In the genomic region with DNA sequence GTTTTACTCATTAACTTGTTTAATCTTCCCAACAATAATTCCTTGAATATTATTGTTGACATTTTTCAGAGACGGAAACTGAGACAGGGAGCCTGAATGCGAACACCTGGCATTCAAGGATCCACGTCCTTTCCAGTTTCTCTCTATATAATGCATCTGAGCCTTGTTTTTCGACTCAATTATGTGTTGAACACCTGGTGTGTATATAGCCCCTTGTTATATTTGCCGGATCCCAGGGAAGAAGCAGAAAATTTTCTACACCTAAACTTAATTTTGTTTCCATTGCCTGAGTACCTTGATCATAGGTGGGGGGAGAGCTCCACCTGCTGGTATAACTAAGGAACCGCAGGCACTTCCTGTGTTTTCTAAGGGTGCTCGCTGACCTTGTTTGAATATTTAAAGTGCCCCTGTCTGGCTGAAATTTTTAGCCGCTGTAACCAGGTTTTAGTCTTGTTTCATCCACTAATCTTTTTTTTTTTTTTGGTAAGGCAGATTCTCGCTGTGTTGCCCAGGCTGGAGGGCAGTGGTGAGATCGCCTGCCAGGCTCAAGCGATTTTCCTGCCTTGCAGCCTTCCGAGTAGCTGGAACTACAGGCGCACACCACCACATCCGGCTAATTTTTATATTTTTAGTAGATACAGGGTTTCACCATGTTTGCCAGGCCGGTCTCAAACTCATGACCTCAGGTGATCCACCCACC, we compare ENCODE assay signal across 8 cellular contexts. TPM values are rescaled to one million over a fixed set of nuclear protein-coding genes. Genes with fewer than 3 reads are reported as not detected.
DNase-seq lines count a peak whose midpoint lies in the region; ATAC-seq and TF ChIP-seq lines count a peak whose summit lies in the region.

No MANE protein-coding gene starts in this region.

- H3K79me2 ChIP-seq in SU-DHL-6 (ENCODE audit: insufficient read depth, low read length), result no peaks in the 10 kb centered on the region

- H3K36me3 ChIP-seq in SU-DHL-6 (ENCODE audit: low read length) (no peaks in the 10 kb centered on the region), cardiac muscle cell (no peaks in the 10 kb centered on the region), uterus (no peaks in the 10 kb centered on the region)

- POLR2A ChIA-PET in activated naive CD8-positive, alpha-beta T cell treated with anti-CD3 and anti-CD28 coated beads, Interleukin-2, amount 10 ng/mL, durations not matched to agents 7 days and 5 days (lab: Charles Lee), result interaction anchor here (0.7 to 0.8 kb wide), 4 partner anchors 209 to 1603 kb away, joined by 3 to 5 read pairs (median 3); no protein-coding TSS in a partner anchor

- peak; percentile 37 for ATAC-seq in activated naive CD8-positive, alpha-beta T cell treated with anti-CD3 and anti-CD28 coated beads, Interleukin-2, amount 10 ng/mL, durations not matched to agents 7 days and 5 days (ENCODE audit: low read depth)

- peak overlapping the region; percentile 64 for H3K27ac Mint-ChIP-seq in activated naive CD8-positive, alpha-beta T cell treated with anti-CD3 and anti-CD28 coated beads, Interleukin-2, amount 10 ng/mL, durations not matched to agents 7 days and 5 days

- H3K4me3 ChIP-seq in SU-DHL-6 (ENCODE audit: insufficient read depth, low read length, poor library complexity, severe bottlenecking), result peak overlapping the region; percentile 33
- no peak overlapping the region for H3K4me3 ChIP-seq in cardiac muscle cell
- H3K4me3 ChIP-seq in uterus, result no peak overlapping the region

- H3K4me3 Mint-ChIP-seq in activated naive CD8-positive, alpha-beta T cell treated with anti-CD3 and anti-CD28 coated beads, Interleukin-2, amount 10 ng/mL, durations not matched to agents 7 days and 5 days, result peak overlapping the region; percentile 28

- peaks cover 1% of the 10 kb centered on the region for H3K9me3 Mint-ChIP-seq in activated naive CD8-positive, alpha-beta T cell treated with anti-CD3 and anti-CD28 coated beads, Interleukin-2, amount 10 ng/mL, durations not matched to agents 7 days and 5 days

- H3K9me2 ChIP-seq in SU-DHL-6 (replicated peaks; ENCODE audit: insufficient read depth, low read length), result no peaks in the 10 kb centered on the region

- H3K27ac ChIP-seq in SU-DHL-6 (ENCODE audit: low read depth, low read length), result peak overlapping the region; percentile 57
- no peak overlapping the region for H3K27ac ChIP-seq in cardiac muscle cell
- H3K27ac ChIP-seq in uterus, result peak overlapping the region; percentile 28 to 40

- TF ChIP-seq CTCF in GM20000 (IDR thresholded peaks at IDR 0.05; ENCODE audit: extremely low read depth, missing control alignments) (peak; percentile 69), SU-DHL-6 (IDR thresholded peaks at IDR 0.05; ENCODE audit: insufficient read depth, low read length, poor library complexity, severe bottlenecking) (peak; percentile 76), cardiac muscle cell (IDR thresholded peaks at IDR 0.05; ENCODE audit: low read depth, low read length) (peak; percentile 90), uterus (IDR thresholded peaks at IDR 0.05) (peak; percentile 91 to 94 (median 94))

- H3K27me3 Mint-ChIP-seq in activated naive CD8-positive, alpha-beta T cell treated with anti-CD3 and anti-CD28 coated beads, Interleukin-2, amount 10 ng/mL, durations not matched to agents 7 days and 5 days, result no peaks in the 10 kb centered on the region

- peak; percentile 80 for DNase-seq in AG20443 (ENCODE audit: low spot score)
- DNase-seq in GM20000 (ENCODE audit: low spot score), result peak; percentile 77
- peak; percentile 54 to 82 (median 60) for DNase-seq in NCI-H1417 (lab: John Stamatoyannopoulos, UW)
- DNase-seq in activated naive CD8-positive, alpha-beta T cell treated with anti-CD3 and anti-CD28 coated beads, Interleukin-2, amount 10 ng/mL, durations not matched to agents 7 days and 5 days, result peak; percentile 51
- peak; percentile 72 to 80 for DNase-seq in cardiac muscle cell (ENCODE audit: low read depth in 1 of 2, low spot score in 1 of 2)
- peak in 6 of 10 donors; percentile 22 to 69 (median 59) for DNase-seq in posterior cingulate gyrus
- DNase-seq in uterus, result peak; percentile 58 to 70

- H3K9ac ChIP-seq in SU-DHL-6 (ENCODE audit: low read length), result peak overlapping the region; percentile 44

- H3K9me3 ChIP-seq in SU-DHL-6 (ENCODE audit: insufficient read depth, low read length), result no peaks in the 10 kb centered on the region
- H3K9me3 ChIP-seq in cardiac muscle cell (ENCODE audit: low read depth), result no peaks in the 10 kb centered on the region
- no peaks in the 10 kb centered on the region for H3K9me3 ChIP-seq in uterus

- no peak for TF ChIP-seq POLR2A in uterus (IDR thresholded peaks at IDR 0.05)

- H2AFZ ChIP-seq in SU-DHL-6 (ENCODE audit: low read depth, low read length, severe bottlenecking), result peak overlapping the region; percentile 96

- H3K4me1 Mint-ChIP-seq in activated naive CD8-positive, alpha-beta T cell treated with anti-CD3 and anti-CD28 coated beads, Interleukin-2, amount 10 ng/mL, durations not matched to agents 7 days and 5 days, result peaks cover 38% of the 10 kb centered on the region

- intact Hi-C loops in posterior cingulate gyrus (cut with DNase I), result loop anchor here (2.0 kb wide), 2 partner anchors 222 to 480 kb away; no protein-coding TSS in a partner anchor
- intact Hi-C loops in uterus (cut with DNase I; ENCODE audit: low total_unique reads), result loop anchor here (5.0 kb wide), 1 partner anchor 215 kb away; no protein-coding TSS in a partner anchor

- H4K20me1 ChIP-seq in SU-DHL-6 (ENCODE audit: low read depth, low read length), result no peaks in the 10 kb centered on the region

- peaks cover 10% of the 10 kb centered on the region; the same call in 1 of the 2 replicates for H3F3A ChIP-seq in SU-DHL-6 (ENCODE audit: insufficient read depth)

- peak overlapping the region; percentile 65 for H3K4me2 ChIP-seq in SU-DHL-6 (ENCODE audit: low read depth, low read length, poor library complexity, severe bottlenecking)

- H3K36me3 Mint-ChIP-seq in activated naive CD8-positive, alpha-beta T cell treated with anti-CD3 and anti-CD28 coated beads, Interleukin-2, amount 10 ng/mL, durations not matched to agents 7 days and 5 days, result no peaks in the 10 kb centered on the region

- H3K4me1 ChIP-seq in cardiac muscle cell (ENCODE audit: low read depth), result no peaks in the 10 kb centered on the region
- no peaks in the 10 kb centered on the region for H3K4me1 ChIP-seq in uterus

- H3K27me3 ChIP-seq in SU-DHL-6 (ENCODE audit: low read length), result no peaks in the 10 kb centered on the region
- no peaks in the 10 kb centered on the region for H3K27me3 ChIP-seq in cardiac muscle cell
- H3K27me3 ChIP-seq in uterus, result no peaks in the 10 kb centered on the region

RNA-seq across cellular contexts. Expression of a gene that starts 6.6 kb away (rescaled TPM):
- 10 to 100 TPM; 24.5 to 24.6 TPM for total RNA-seq in activated naive CD8-positive, alpha-beta T cell treated with anti-CD3 and anti-CD28 coated beads, Interleukin-2, amount 10 ng/mL, durations not matched to agents 7 days and 5 days
- total RNA-seq in cardiac muscle cell, result 44.6 and 60.4 TPM in 2 replicates
- 53.2 and 54.0 TPM in 2 replicates for polyA plus RNA-seq in cardiac muscle cell
- 10 to 100 TPM; 13.8 to 46.2 (median 26.7) TPM for total RNA-seq in uterus

RNA-seq across cellular contexts. Expression of a gene that starts 42.3 kb away (rescaled TPM):
- total RNA-seq in activated naive CD8-positive, alpha-beta T cell treated with anti-CD3 and anti-CD28 coated beads, Interleukin-2, amount 10 ng/mL, durations not matched to agents 7 days and 5 days, result not detected
- total RNA-seq in cardiac muscle cell, result 0.48 and 0.99 TPM in 2 replicates
- polyA plus RNA-seq in cardiac muscle cell, result 0.48 and 0.62 TPM in 2 replicates
- total RNA-seq in uterus, result under 1 TPM in 1 of 4 donors, not detected in 3; 0.62 TPM
